27 cellular contexts compared by ENCODE assay signal in the genomic region with DNA sequence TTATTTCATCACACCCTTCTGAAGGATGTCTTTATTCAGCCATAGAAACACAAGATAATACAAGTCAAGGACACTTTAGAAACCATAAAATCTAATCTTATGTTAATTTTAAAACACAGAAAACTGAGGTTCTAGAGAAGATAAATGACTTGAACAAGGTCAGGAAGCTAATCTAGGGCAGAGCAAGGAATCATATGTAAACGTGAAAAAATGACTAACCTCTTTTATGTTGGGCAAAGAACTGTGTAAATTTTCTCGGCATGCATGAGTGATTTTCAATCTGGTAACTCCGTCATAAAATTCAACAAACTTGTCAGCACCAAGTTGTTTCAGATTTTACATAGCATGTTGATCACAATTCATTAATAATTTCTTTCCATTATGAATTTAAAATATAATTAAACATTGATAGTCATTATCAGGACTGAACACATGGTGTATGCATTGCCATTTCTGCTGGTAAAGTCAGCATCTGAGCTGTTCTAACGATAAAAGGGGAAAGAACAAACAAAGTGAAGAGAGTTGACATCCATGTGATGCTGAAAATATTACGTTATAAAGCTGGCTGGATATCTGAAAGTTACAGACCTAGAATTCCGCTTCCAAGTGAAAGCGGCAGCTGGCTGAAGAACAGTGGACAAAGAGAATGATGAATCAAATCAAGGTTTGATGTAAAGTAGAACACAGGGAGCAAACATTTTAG.
DNase-seq lines count a peak whose midpoint lies in the region; ATAC-seq, FAIRE-seq and TF ChIP-seq lines count a peak whose summit lies in the region.
"Had no signal": no experiment of that assay in that cellular context is flagged by ENCODE, and none has a peak within 500 bp of the region (broad histone marks: within the 10 kb centered on the region; RNA-seq: fewer than 3 reads in every experiment).

No MANE protein-coding gene starts in this region.

- no peak for TF ChIP-seq POLR2A in K562 (conservative IDR thresholded peaks at IDR 0.05)
- no peak for TF ChIP-seq POLR2A in prostate gland (IDR thresholded peaks at IDR 0.05)

- FAIRE-seq in K562 (lab: Jason Lieb, UNC): no peak
- FAIRE-seq: HepG2 had no signal

- CTCF ChIA-PET in K562 (lab: Yijun Ruan, JAX; ENCODE audit: low intra/inter-chr PET ratio): no interaction called here

- no peaks in the 10 kb centered on the region for H3K9me1 ChIP-seq in K562 (ENCODE audit: control insufficient read depth, insufficient read depth, low read length)

- WGBS in K562 (ENCODE audit: insufficient coverage, low coverage, missing lambda C conversion rate): 0% methylated on average over 7 of the region's 7 CpGs
- 60% methylated on average over 7 of the region's 7 CpGs for WGBS in prostate gland

- H3K9me3 ChIP-seq in K562 (replicated peaks; ENCODE audit: control insufficient read depth, insufficient read depth, low read depth, low read length) (no peaks in the 10 kb centered on the region), skeletal muscle satellite cell (replicated peaks; ENCODE audit: low read length) (no peaks in the 10 kb centered on the region), prostate gland (no peaks in the 10 kb centered on the region)
- H3K9me3 ChIP-seq: BE2C, Caco-2, right atrium auricular region had no signal

- no peak for TF ChIP-seq RAD21 in K562 (CRISPR knock-in tag; conservative IDR thresholded peaks at IDR 0.05 in 1 of 2, IDR thresholded peaks at IDR 0.05 in 1 of 2)

- H3K27me3 ChIP-seq in K562 (ENCODE audit: control insufficient read depth in 2 of 2, insufficient read depth in 2 of 2, low read length in 2 of 2) (no peaks in the 10 kb centered on the region), skeletal muscle satellite cell (ENCODE audit: control insufficient read depth, insufficient read depth, low read length) (no peaks in the 10 kb centered on the region), prostate gland (replicated peaks; ENCODE audit: insufficient read depth) (no peaks in the 10 kb centered on the region)
- H3K27me3 ChIP-seq: BE2C, brain microvascular endothelial cell, dorsolateral prefrontal cortex, right atrium auricular region had no signal

- no peak overlapping the region for H2AFZ ChIP-seq in K562 (ENCODE audit: low read depth, low read length)

- in situ Hi-C loops in K562 (cut with MboI): no loop called here

- DNase-seq in NCI-H345 (lab: John Stamatoyannopoulos, UW) (peak; percentile 37), NCI-H345 treated with DMSO at 0.1 percent for 48 hours (lab: John Stamatoyannopoulos, UW; ENCODE audit: unreplicated experiment) (no peak), NCI-H774 (lab: John Stamatoyannopoulos, UW) (peak; percentile 9), K562 (ENCODE audit: extremely low read depth in 1 of 4, low spot score in 3 of 4) (peak; percentile 8 to 48 (median 15)), prostate gland (ENCODE audit: low spot score) (no peak)
- no peak for DNase-seq in natural killer cell treated with Interleukin-12 subunit alpha and Interleukin-12 subunit beta and Interleukin-15 and Interleukin-18, amount 100 ng/mL, for 72 hours (ENCODE audit: low spot score)
- DNase-seq: activated B cell treated with CpG ODN at 0.5 μM for 24 hours; activated naive CD4-positive, alpha-beta T cell treated with Interleukin-2 at 50 U/mL for 16 hours; activated T-cell treated with anti-CD3 and anti-CD28 coated beads, Interleukin-2, amount 50 U/mL, for 72 hours; BE2C; brain microvascular endothelial cell; Caco-2; dorsolateral prefrontal cortex; GOT3; left ventricle myocardium superior; naive thymus-derived CD8-positive, alpha-beta T cell; NCI-H187; NCI-H2171; NCI-H526 treated with DMSO at 0.1 percent for 48 hours; T-helper 17 cell; trophoblast cell had no signal

- H3K27ac ChIP-seq in K562 (ENCODE audit: extremely low read depth, low read depth, low read length) (peak overlapping the region; percentile 52; the same call in 2 of the 3 replicates), prostate gland (no peak overlapping the region)
- H3K27ac ChIP-seq: brain microvascular endothelial cell, dorsolateral prefrontal cortex, right atrium auricular region, RWPE1, SK-N-MC had no signal

- H3K27ac Mint-ChIP-seq in natural killer cell treated with Interleukin-12 subunit alpha and Interleukin-12 subunit beta and Interleukin-15 and Interleukin-18, amount 100 ng/mL, for 72 hours: no peak overlapping the region
- H3K27ac Mint-ChIP-seq: activated B cell treated with CpG ODN at 0.5 μM for 24 hours; activated T-cell treated with anti-CD3 and anti-CD28 coated beads, Interleukin-2, amount 50 U/mL, for 72 hours; naive thymus-derived CD8-positive, alpha-beta T cell; T-helper 17 cell had no signal

- no peaks in the 10 kb centered on the region for H4K20me1 ChIP-seq in K562 (replicated peaks; ENCODE audit: control insufficient read depth, insufficient read depth, low read length)

- no peaks in the 10 kb centered on the region for H3K9me3 Mint-ChIP-seq in natural killer cell treated with Interleukin-12 subunit alpha and Interleukin-12 subunit beta and Interleukin-15 and Interleukin-18, amount 100 ng/mL, for 72 hours
- H3K9me3 Mint-ChIP-seq: activated B cell treated with CpG ODN at 0.5 μM for 24 hours had no signal

- H3K4me3 ChIP-seq in K562 (no peak overlapping the region), skeletal muscle satellite cell (ENCODE audit: low read length) (peak overlapping the region; percentile 39), prostate gland (no peak overlapping the region)
- H3K4me3 ChIP-seq: dorsolateral prefrontal cortex, right atrium auricular region, SK-N-MC had no signal

- peaks cover 32% of the 10 kb centered on the region; the same call in 2 of the 3 replicates for H3K79me2 ChIP-seq in K562 (ENCODE audit: control insufficient read depth, insufficient read depth, low read length)

- H3K36me3 ChIP-seq in K562 (ENCODE audit: control insufficient read depth, insufficient read depth, low read length): no peaks in the 10 kb centered on the region
- no peaks in the 10 kb centered on the region for H3K36me3 ChIP-seq in skeletal muscle satellite cell (ENCODE audit: insufficient read depth, low read length)
- no peaks in the 10 kb centered on the region for H3K36me3 ChIP-seq in prostate gland
- H3K36me3 ChIP-seq: BE2C, brain microvascular endothelial cell, right atrium auricular region had no signal

- ATAC-seq in K562 (peak; percentile 80), HG03108 (IDR thresholded peaks at IDR 0.05; ENCODE audit: unreplicated experiment) (no peak)
- no peak for ATAC-seq in natural killer cell treated with Interleukin-12 subunit alpha and Interleukin-12 subunit beta and Interleukin-15 and Interleukin-18, amount 100 ng/mL, for 72 hours
- ATAC-seq: activated T-cell treated with anti-CD3 and anti-CD28 coated beads, Interleukin-2, amount 50 U/mL, for 72 hours; HepG2; left ventricle myocardium superior; naive thymus-derived CD8-positive, alpha-beta T cell; T-helper 17 cell had no signal

- TF ChIP-seq CTCF in K562 (IDR thresholded peaks at IDR 0.05 in 2 of 3, conservative IDR thresholded peaks at IDR 0.05 in 1 of 3; ENCODE audit: insufficient read depth in 2 of 3, low read depth in 1 of 3, low read length in 3 of 3) (no peak), prostate gland (IDR thresholded peaks at IDR 0.05) (no peak)

- POLR2A ChIA-PET in K562 (lab: Yijun Ruan, JAX): interaction anchor here (1.4 kb wide), 1 partner anchor 10 kb away, joined by 3 read pairs; no protein-coding TSS in a partner anchor

- H3K27me3 Mint-ChIP-seq in natural killer cell treated with Interleukin-12 subunit alpha and Interleukin-12 subunit beta and Interleukin-15 and Interleukin-18, amount 100 ng/mL, for 72 hours: no peaks in the 10 kb centered on the region
- H3K27me3 Mint-ChIP-seq: activated B cell treated with CpG ODN at 0.5 μM for 24 hours; naive thymus-derived CD8-positive, alpha-beta T cell; T-helper 17 cell had no signal

- intact Hi-C loops in K562 (cut with micrococcal nuclease): no loop called here
- intact Hi-C loops in prostate gland (cut with DNase I): no loop called here

- H3K9ac ChIP-seq in K562 (ENCODE audit: insufficient read depth in 1 of 2, low read depth in 2 of 2, low read length in 2 of 2) (no peak overlapping the region), skeletal muscle satellite cell (ENCODE audit: low read depth, low read length) (no peak overlapping the region)

- no TSS peak for BruUV-seq in K562 (replicated peaks; lab: Mats Ljungman, UMichigan)

- H3K4me1 ChIP-seq in K562 (replicated peaks in 1 of 2; ENCODE audit: control insufficient read depth in 2 of 2, insufficient read depth in 2 of 2, low read length in 2 of 2): no peaks in the 10 kb centered on the region
- H3K4me1 ChIP-seq in skeletal muscle satellite cell (ENCODE audit: control insufficient read depth, insufficient read depth, low read length): peaks cover 7% of the 10 kb centered on the region
- H3K4me1 ChIP-seq in prostate gland (replicated peaks): no peaks in the 10 kb centered on the region
- H3K4me1 ChIP-seq: Caco-2, right atrium auricular region had no signal

- no peaks in the 10 kb centered on the region for H3K36me3 Mint-ChIP-seq in natural killer cell treated with Interleukin-12 subunit alpha and Interleukin-12 subunit beta and Interleukin-15 and Interleukin-18, amount 100 ng/mL, for 72 hours
- H3K36me3 Mint-ChIP-seq: naive thymus-derived CD8-positive, alpha-beta T cell had no signal

- TF ChIP-seq EP300 in K562 (IDR thresholded peaks at IDR 0.05; ENCODE audit: low read length): peak; percentile 3; the same call in 1 of the 2 replicates

- no peak overlapping the region for H3K4me3 Mint-ChIP-seq in natural killer cell treated with Interleukin-12 subunit alpha and Interleukin-12 subunit beta and Interleukin-15 and Interleukin-18, amount 100 ng/mL, for 72 hours
- H3K4me3 Mint-ChIP-seq: activated B cell treated with CpG ODN at 0.5 μM for 24 hours; activated T-cell treated with anti-CD3 and anti-CD28 coated beads, Interleukin-2, amount 50 U/mL, for 72 hours; T-helper 17 cell had no signal

- H3K4me2 ChIP-seq in K562 (ENCODE audit: insufficient read depth, low read length) (no peak overlapping the region; the same call in 1 of the 2 replicates), skeletal muscle satellite cell (ENCODE audit: low read length) (peak overlapping the region; percentile 51)

- H3K4me1 Mint-ChIP-seq in natural killer cell treated with Interleukin-12 subunit alpha and Interleukin-12 subunit beta and Interleukin-15 and Interleukin-18, amount 100 ng/mL, for 72 hours (ENCODE audit: low read depth in 2 of 2): no peaks in the 10 kb centered on the region
- H3K4me1 Mint-ChIP-seq: naive thymus-derived CD8-positive, alpha-beta T cell; T-helper 17 cell had no signal

TF ChIP-seq in K562, 482 proteins besides CTCF, POLR2A, EP300 and RAD21 (continues in another document):
- TF ChIP-seq NCOR1 (IDR thresholded peaks at IDR 0.05): 0 out of 2 replicates have a peak, but pooled peaks have one; percentile 17

Comparison
In these comparisons a context has a peak if more than half of its experiments do, and no peak if none do; other contexts are left out.
1. DNase-seq: peak in NCI-H345 (single experiment), NCI-H774 (single experiment) and K562 (4 of 4); none in NCI-H345 treated with DMSO at 0.1 percent for 48 hours (single experiment), prostate gland (single experiment) and natural killer cell treated with Interleukin-12 subunit alpha and Interleukin-12 subunit beta and Interleukin-15 and Interleukin-18, amount 100 ng/mL, for 72 hours (single experiment).